In genomic region chr5:42992035-42992570, GRCh38 we compare ENCODE assay signal across 8 cellular contexts. TPM values are rescaled to one million over a fixed set of nuclear protein-coding genes. Genes with fewer than 3 reads are reported as not detected.
A peak's percentile ranks its signal among the peaks of the same experiment; 100 is the strongest.
DNase-seq lines count a peak whose midpoint lies in the region; ATAC-seq, FAIRE-seq and TF ChIP-seq lines count a peak whose summit lies in the region.

No MANE protein-coding gene starts in this region.

- H3K4me1 Mint-ChIP-seq in activated B cell treated with CpG ODN at 0.5 μM for 24 hours (peaks cover 47% of the 10 kb centered on the region), chondrocyte (ENCODE audit: low read depth) (peaks cover 42% of the 10 kb centered on the region)

- H3K9me3 Mint-ChIP-seq in activated B cell treated with CpG ODN at 0.5 μM for 24 hours, result no peaks in the 10 kb centered on the region
- H3K9me3 Mint-ChIP-seq in chondrocyte (ENCODE audit: low read depth), result peaks cover 3% of the 10 kb centered on the region

- H3K4me2 ChIP-seq in HepG2 (ENCODE audit: low read depth, low read length), result peak overlapping the region; percentile 71

- no TSS peak for BruUV-seq in HepG2 (replicated peaks; lab: Mats Ljungman, UMichigan)

- DNase-seq in GM12891 (ENCODE audit: insufficient read length, low spot score) (peak; percentile 40), NCI-H1105 treated with DMSO at 0.1 percent for 48 hours (lab: John Stamatoyannopoulos, UW) (peak; percentile 80), activated B cell treated with CpG ODN at 0.5 μM for 24 hours (peak; percentile 67), chondrocyte (ENCODE audit: low spot score) (no peak), HepG2 (ENCODE audit: low spot score) (peak; percentile 71), T1000 (lab: John Stamatoyannopoulos, UW) (no peak)
- peak; percentile 69 for DNase-seq in stimulated activated CD4-positive, alpha-beta T cell treated with anti-CD3 and anti-CD28 coated beads, Interleukin-4, amount 100 ng/mL, for 24 hours

- TF ChIP-seq EP300 in HepG2 (IDR thresholded peaks at IDR 0.05; ENCODE audit: low read depth in 2 of 2, low read length in 2 of 2) (no peak), HepG2 (CRISPR knock-in tag; IDR thresholded peaks at IDR 0.05; ENCODE audit: borderline replicate concordance) (no peak)

- FAIRE-seq in GM12891 (lab: Jason Lieb, UNC) (peak; percentile 78), HepG2 (lab: Jason Lieb, UNC) (no peak)

- H3K36me3 ChIP-seq in HepG2 (replicated peaks in 1 of 2; ENCODE audit: control insufficient read depth in 1 of 2, insufficient read depth in 2 of 2, low read length in 2 of 2), result no peaks in the 10 kb centered on the region

- ATAC-seq in HG02610 (IDR thresholded peaks at IDR 0.05; ENCODE audit: unreplicated experiment) (peak; percentile 35), activated B cell treated with CpG ODN at 0.5 μM for 24 hours (ENCODE audit: low read depth) (peak; percentile 23), HepG2 (peak; percentile 71)

- H3K4me1 ChIP-seq in HepG2 (ENCODE audit: insufficient read depth, low read length), result peaks cover 38% of the 10 kb centered on the region

- intact Hi-C loops in activated B cell treated with CpG ODN at 0.5 μM for 24 hours (cut with micrococcal nuclease) (loop anchor here (1.0 to 5.0 kb wide), 6 partner anchors 41 to 610 kb away; partner anchors contain the start of genes HMGCS1, NNT and TMEM267), HepG2 (cut with micrococcal nuclease; ENCODE audit: unreplicated experiment) (no loop called here)

- no peaks in the 10 kb centered on the region for H3K27me3 Mint-ChIP-seq in activated B cell treated with CpG ODN at 0.5 μM for 24 hours
- no peaks in the 10 kb centered on the region for H3K27me3 Mint-ChIP-seq in chondrocyte (ENCODE audit: low read depth)

- H3K4me3 ChIP-seq in HepG2 (replicated peaks in 1 of 3; ENCODE audit: insufficient read depth in 1 of 3, low read depth in 2 of 3, low read length in 3 of 3), result peak overlapping the region; percentile 62 to 70 (median 62)

- no peaks in the 10 kb centered on the region for H3K79me2 ChIP-seq in HepG2 (ENCODE audit: insufficient read depth, low read length)

- peak overlapping the region; percentile 61 for H3K9ac ChIP-seq in HepG2 (ENCODE audit: insufficient read depth, low read depth, low read length)

- H2AFZ ChIP-seq in HepG2 (ENCODE audit: low read length), result no peak overlapping the region

- no peaks in the 10 kb centered on the region for H3K9me3 ChIP-seq in HepG2 (ENCODE audit: low read length)

- peak overlapping the region; percentile 99 for H3K4me3 Mint-ChIP-seq in activated B cell treated with CpG ODN at 0.5 μM for 24 hours
- peak overlapping the region; percentile 86 for H3K4me3 Mint-ChIP-seq in chondrocyte (ENCODE audit: unreplicated experiment)

- H3K27ac ChIP-seq in HepG2 (ENCODE audit: extremely low read length, insufficient read depth, low read length), result peak overlapping the region; percentile 70

- H3K27ac Mint-ChIP-seq in activated B cell treated with CpG ODN at 0.5 μM for 24 hours (peak overlapping the region; percentile 100), chondrocyte (ENCODE audit: unreplicated experiment) (peak overlapping the region; percentile 98)

- CTCF ChIA-PET in activated B cell treated with CpG ODN at 0.5 μM for 24 hours (lab: Charles Lee), result interaction anchor here (1.1 to 6.5 kb wide), 8 partner anchors 16 to 129 kb away, joined by 3 to 86 read pairs (median 19); partner anchors contain the start of gene ZNF131
- CTCF ChIA-PET in HepG2 (lab: Yijun Ruan, JAX; ENCODE audit: low intra/inter-chr PET ratio, low total read pairs), result interaction anchor here (1.0 kb wide), 1 partner anchor 47 kb away, joined by 3 read pairs; no protein-coding TSS in a partner anchor

- TF ChIP-seq CTCF in activated B cell treated with CpG ODN at 0.5 μM for 24 hours (IDR thresholded peaks at IDR 0.05) (no peak), chondrocyte (IDR thresholded peaks at IDR 0.05) (no peak), HepG2 (CRISPR knock-in tag; IDR thresholded peaks at IDR 0.05) (no peak)

- peak; percentile 80; the same call in 1 of the 2 replicates for TF ChIP-seq POLR2A in GM12891 (IDR thresholded peaks at IDR 0.05; ENCODE audit: low read depth, low read length)
- TF ChIP-seq POLR2A in HepG2 (IDR thresholded peaks at IDR 0.05; ENCODE audit: insufficient read depth in 1 of 2, low read depth in 2 of 2, low read length in 2 of 2), result peak; percentile 57; a peak in 3 of 4 replicates

- TF ChIP-seq RAD21 in HepG2 (CRISPR knock-in tag; IDR thresholded peaks at IDR 0.05), result no peak

- 60% methylated on average over 33 of the region's 43 CpGs for whole genome bisulfite sequencing in HepG2 (ENCODE audit: low lambda C conversion rate)

- H3K27me3 ChIP-seq in HepG2 (ENCODE audit: control insufficient read depth in 1 of 2, insufficient read depth in 2 of 2, low read length in 2 of 2), result no peaks in the 10 kb centered on the region

- H3K36me3 Mint-ChIP-seq in activated B cell treated with CpG ODN at 0.5 μM for 24 hours (ENCODE audit: low read depth) (peaks cover 41% of the 10 kb centered on the region), chondrocyte (ENCODE audit: low read depth) (no peaks in the 10 kb centered on the region)

- no peaks in the 10 kb centered on the region for H4K20me1 ChIP-seq in HepG2 (ENCODE audit: insufficient read depth, low read length)

- in situ Hi-C loops in HepG2 (cut with HindIII; ENCODE audit: extremely low pct_ligation_motif_present, low pct_unique_long_range_greater_than_20kb), result no loop called here

- POLR2A ChIA-PET in activated B cell treated with CpG ODN at 0.5 μM for 24 hours (lab: Charles Lee), result interaction anchor here (0.6 to 10.8 kb wide), 21 partner anchors 10 to 1088 kb away, joined by 3 to 400 read pairs (median 10); partner anchors contain the start of genes ANXA2R, C5orf34, HMGCS1 and NNT
- POLR2A ChIA-PET in HepG2 (lab: Yijun Ruan, JAX), result interaction anchor here (1.0 to 6.2 kb wide), 6 partner anchors 16 to 180 kb away, joined by 4 to 43 read pairs (median 4); partner anchors contain the start of gene SELENOP

TF ChIP-seq in GM12891, 5 proteins besides CTCF, POLR2A, EP300 and RAD21:
- TF ChIP-seq SPI1 (IDR thresholded peaks at IDR 0.05; ENCODE audit: low read depth, low read length) (peak; percentile 56), POU2F2 (IDR thresholded peaks at IDR 0.05; ENCODE audit: low read depth, low read length) (peak; percentile 78; the same call in 1 of the 2 replicates), POLR2AphosphoS5 (IDR thresholded peaks at IDR 0.05; ENCODE audit: low read depth, low read length) (peak; percentile 88), TAF1 (IDR thresholded peaks at IDR 0.05; ENCODE audit: low read depth, low read length) (peak; percentile 89), PAX5 (IDR thresholded peaks at IDR 0.05; ENCODE audit: insufficient read depth, low read length, severe bottlenecking) (peak; percentile 30)

TF ChIP-seq in HepG2, 621 proteins besides CTCF, POLR2A, EP300 and RAD21 (continues in another document):
- TF ChIP-seq U2AF1 (optimal IDR thresholded peaks at IDR 0.05; ENCODE audit: low read depth, low read length) (no peak), BCL6 (CRISPR knock-in tag; IDR thresholded peaks at IDR 0.05) (0 out of 2 replicates have a peak, but pooled peaks have one; percentile 6), ATF1 (CRISPR knock-in tag; IDR thresholded peaks at IDR 0.05) (0 out of 2 replicates have a peak, but pooled peaks have one; percentile 19), ZNF713 (CRISPR knock-in tag; IDR thresholded peaks at IDR 0.05) (no peak)

RNA-seq across cellular contexts. Expression of gene ANXA2R, which starts 48.0 kb away (rescaled TPM):
- polyA plus RNA-seq in GM12891 (2012; ENCODE audit: low read depth, missing spikeins), result 2.3 TPM
- total RNA-seq in activated B cell treated with CpG ODN at 0.5 μM for 24 hours, result 6.7 and 7.9 TPM in 2 replicates
- total RNA-seq in chondrocyte, result 1.2 to 3.5 TPM (median 1.7 TPM) in 3 replicates
- total RNA-seq in HepG2 (2016; rRNA removed; fragmentation: Illumina TruSeq; extraction: Trizol), result 0.76 and 0.95 TPM in 2 replicates
- 0.40 and 0.53 TPM in 2 replicates for total RNA-seq in HepG2 (2016; cell fraction: cytosol; rRNA removed; fragmentation: Illumina TruSeq; extraction: Trizol; ENCODE audit: low read depth)
- 0.58 and 0.74 TPM in 2 replicates for total RNA-seq in HepG2 (2016; cell fraction: insoluble cytoplasmic fraction; rRNA removed; fragmentation: Illumina TruSeq; extraction: Trizol)
- total RNA-seq in HepG2 (2016; cell fraction: membrane; rRNA removed; fragmentation: Illumina TruSeq; extraction: Trizol), result 0.65 TPM in 2 replicates
- total RNA-seq in HepG2 (2016; cell fraction: nucleus; rRNA removed; fragmentation: Illumina TruSeq; extraction: Trizol), result 1.5 and 1.8 TPM in 2 replicates
- polyA plus RNA-seq in HepG2 (2011; rRNA removed), result 1.3 TPM in 2 replicates
- polyA plus RNA-seq in HepG2 (2011; cell fraction: cytosol; rRNA removed), result 0.90 and 1.1 TPM in 2 replicates
- polyA plus RNA-seq in HepG2 (2011; cell fraction: nucleus; rRNA removed), result 2.6 and 2.7 TPM in 2 replicates
- polyA plus RNA-seq in HepG2 (2012), result 0.52 and 0.67 TPM in 2 replicates
- polyA plus RNA-seq in HepG2 (2016; cell fraction: cytosol; fragmentation: Illumina TruSeq; extraction: Trizol; ENCODE audit: low read depth), result 0.37 and 0.41 TPM in 2 replicates
- polyA plus RNA-seq in HepG2 (2016; cell fraction: insoluble cytoplasmic fraction; fragmentation: Illumina TruSeq; extraction: Trizol; ENCODE audit: low read depth), result 0.28 and 0.72 TPM in 2 replicates
- 0.34 and 0.62 TPM in 2 replicates for polyA plus RNA-seq in HepG2 (2016; cell fraction: membrane; fragmentation: Illumina TruSeq; extraction: Trizol; ENCODE audit: low read depth)
- polyA plus RNA-seq in HepG2 (2016; cell fraction: nucleus; fragmentation: Illumina TruSeq; extraction: Trizol; ENCODE audit: insufficient read depth, low read depth), result 1.2 and 1.5 TPM in 2 replicates
- polyA minus RNA-seq in HepG2 (2011; rRNA and poly(A)+ RNA removed; ENCODE audit: low replicate concordance), result 1.5 and 11.0 TPM in 2 replicates
- 0.49 TPM in 1 of 2 replicates, not detected in the other for polyA minus RNA-seq in HepG2 (2011; cell fraction: cytosol; rRNA and poly(A)+ RNA removed)
- 3.9 and 4.5 TPM in 2 replicates for polyA minus RNA-seq in HepG2 (2011; cell fraction: nucleus; rRNA and poly(A)+ RNA removed)

Comparison
In these comparisons a context has a peak if more than half of its experiments do, and no peak if none do; other contexts are left out.
1. DNase-seq: peak in GM12891 (single experiment), NCI-H1105 treated with DMSO at 0.1 percent for 48 hours (single experiment), activated B cell treated with CpG ODN at 0.5 μM for 24 hours (single experiment), HepG2 (single experiment) and stimulated activated CD4-positive, alpha-beta T cell treated with anti-CD3 and anti-CD28 coated beads, Interleukin-4, amount 100 ng/mL, for 24 hours (single experiment); none in chondrocyte (single experiment) and T1000 (single experiment).
2. Peak in every context shown above with its lines, with median percentiles within 50 percentile points of each other: ATAC-seq.